ENCODE assay signal across 9 cellular contexts in the genomic region with DNA sequence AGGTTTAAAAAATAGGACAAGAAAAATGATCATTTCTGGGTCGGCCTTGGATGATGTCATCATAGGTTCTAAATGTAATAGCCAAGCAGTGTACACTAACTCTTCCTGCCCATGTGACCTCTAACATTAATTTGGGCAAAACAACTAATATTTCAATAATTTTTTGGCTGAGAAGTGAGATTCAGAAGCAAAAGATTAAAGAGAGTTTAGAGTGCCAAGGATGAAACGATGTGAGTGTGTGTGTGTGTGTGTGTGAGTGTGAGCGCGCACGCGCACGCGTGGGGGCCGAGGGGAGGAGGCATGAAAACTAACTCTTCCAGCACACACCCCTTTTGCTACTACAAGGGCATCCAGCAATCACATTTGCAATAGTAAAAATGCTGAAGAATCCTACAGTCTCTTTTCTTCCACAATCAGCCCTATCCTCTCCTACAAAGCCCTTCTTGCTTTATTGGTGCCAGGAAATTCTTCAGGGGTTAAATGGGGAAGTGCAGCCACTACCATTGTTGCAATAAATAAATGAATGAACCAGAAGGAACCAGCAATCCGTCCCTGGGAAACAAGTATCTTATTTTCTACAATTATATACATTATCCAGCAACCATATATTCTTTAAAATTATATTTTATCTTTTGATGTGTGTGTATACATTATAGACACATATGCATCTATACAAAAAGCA. TPM values are rescaled to one million over a fixed set of nuclear protein-coding genes. Genes with fewer than 3 reads are reported as not detected.
DNase-seq lines count a peak whose midpoint lies in the region; ATAC-seq and TF ChIP-seq lines count a peak whose summit lies in the region.
"Had no signal": no experiment of that assay in that cellular context is flagged by ENCODE, and none has a peak within 500 bp of the region (broad histone marks: within the 10 kb centered on the region; RNA-seq: fewer than 3 reads in every experiment).

No MANE protein-coding gene starts in this region.

- no peak for ATAC-seq in HG03108 (IDR thresholded peaks at IDR 0.05; ENCODE audit: unreplicated experiment)

- H3K27me3 Mint-ChIP-seq in type B pancreatic cell = no peaks in the 10 kb centered on the region

- no peaks in the 10 kb centered on the region for H3K9me3 ChIP-seq in mesenchymal stem cell (ENCODE audit: control insufficient read depth, low read length)
- H3K9me3 ChIP-seq: BLaER1 treated with 17β-estradiol and CSF1 and Interleukin-3, amounts not matched to agents 10 nM and 100 nM had no signal

- H2BK15ac ChIP-seq in mesenchymal stem cell (ENCODE audit: low read depth, poor library complexity, severe bottlenecking) = no peak overlapping the region

- H3K4me3 ChIP-seq in coronary artery = peak overlapping the region; percentile 51
- peak overlapping the region in 1 of 2 experiments; percentile 76 for H3K4me3 ChIP-seq in mesenchymal stem cell (ENCODE audit: insufficient read depth in 1 of 2, low read depth in 1 of 2, low read length in 2 of 2)
- H3K4me3 ChIP-seq: BLaER1 treated with 17β-estradiol and CSF1 and Interleukin-3, amounts not matched to agents 10 nM and 100 nM had no signal

- peak; percentile 58 for DNase-seq in NCI-H82 (lab: John Stamatoyannopoulos, UW)
- DNase-seq in NCI-H82 treated with DMSO at 0.1 percent for 48 hours (lab: John Stamatoyannopoulos, UW; ENCODE audit: unreplicated experiment) = no peak
- no peak for DNase-seq in coronary artery (ENCODE audit: low spot score)
- DNase-seq in mesenchymal stem cell = peak; percentile 4
- no peak for DNase-seq in type B pancreatic cell (ENCODE audit: extremely low spot score, unreplicated experiment)
- no peak for DNase-seq in DMS79 treated with DMSO at 0.1 percent for 48 hours (lab: John Stamatoyannopoulos, UW)
- no peak for DNase-seq in NCI-H187 (lab: John Stamatoyannopoulos, UW)

- H2AK5ac ChIP-seq in mesenchymal stem cell (ENCODE audit: low read length, severe bottlenecking) = peak overlapping the region; percentile 77

- no peak overlapping the region for H4K8ac ChIP-seq in mesenchymal stem cell (ENCODE audit: low read length)

- no peak overlapping the region for H2AFZ ChIP-seq in mesenchymal stem cell (ENCODE audit: low read depth, low read length)

- H3K9me3 Mint-ChIP-seq in type B pancreatic cell = no peaks in the 10 kb centered on the region

- TF ChIP-seq CTCF in coronary artery (IDR thresholded peaks at IDR 0.05) = no peak
- peak; percentile 49 for TF ChIP-seq CTCF in type B pancreatic cell (conservative IDR thresholded peaks at IDR 0.05)

- H3K27ac Mint-ChIP-seq in type B pancreatic cell = peak overlapping the region; percentile 63

- H3K36me3 Mint-ChIP-seq in type B pancreatic cell = no peaks in the 10 kb centered on the region

- H3K27ac ChIP-seq in coronary artery = peak overlapping the region; percentile 17 to 31
- H3K27ac ChIP-seq in mesenchymal stem cell (ENCODE audit: low read length, poor library complexity, severe bottlenecking) = peak overlapping the region; percentile 20
- H3K27ac ChIP-seq: BLaER1 treated with 17β-estradiol and CSF1 and Interleukin-3, amounts not matched to agents 10 nM and 100 nM had no signal

- H3K4me1 Mint-ChIP-seq in type B pancreatic cell (ENCODE audit: unreplicated experiment) = peaks cover 25% of the 10 kb centered on the region

- no peak overlapping the region for H3K14ac ChIP-seq in mesenchymal stem cell (ENCODE audit: low read length in 2 of 2)

- H3K79me1 ChIP-seq in mesenchymal stem cell (replicated peaks; ENCODE audit: low read length, poor library complexity, severe bottlenecking) = peaks cover 12% of the 10 kb centered on the region

- no peak overlapping the region for H4K91ac ChIP-seq in mesenchymal stem cell (ENCODE audit: low read length)

- H3K18ac ChIP-seq in mesenchymal stem cell (ENCODE audit: low read depth in 1 of 2, low read length in 2 of 2) = no peak overlapping the region

- H3K36me3 ChIP-seq in mesenchymal stem cell (ENCODE audit: control insufficient read depth in 1 of 2, insufficient read depth in 2 of 2, low read depth in 1 of 2, low read length in 2 of 2) = peaks cover 0 to 13% of the 10 kb centered on the region in 2 experiments

- peak overlapping the region in 1 of 2 experiments; percentile 2 for H3K23ac ChIP-seq in mesenchymal stem cell (ENCODE audit: low read length in 2 of 2)

- WGBS in mesenchymal stem cell = 92% methylated on average over 2 of the region's 10 CpGs

- H2BK5ac ChIP-seq in mesenchymal stem cell (ENCODE audit: low read depth, low read length, poor library complexity, severe bottlenecking) = no peak overlapping the region

- no peak overlapping the region for H2BK12ac ChIP-seq in mesenchymal stem cell (ENCODE audit: low read length in 2 of 2)

- no peaks in the 10 kb centered on the region for H3K27me3 ChIP-seq in mesenchymal stem cell (ENCODE audit: control insufficient read depth in 1 of 2, insufficient read depth in 1 of 2, low read length in 2 of 2)
- H3K27me3 ChIP-seq: BLaER1 treated with 17β-estradiol and CSF1 and Interleukin-3, amounts not matched to agents 10 nM and 100 nM had no signal

- H3K4ac ChIP-seq in mesenchymal stem cell (ENCODE audit: low read depth in 1 of 2, low read length in 2 of 2) = no peak overlapping the region

- no peak overlapping the region for H2BK120ac ChIP-seq in mesenchymal stem cell (ENCODE audit: low read depth, low read length)

- peak overlapping the region; percentile 95 for H3K9ac ChIP-seq in mesenchymal stem cell (ENCODE audit: low read length)
- H3K9ac ChIP-seq: BLaER1 treated with 17β-estradiol and CSF1 and Interleukin-3, amounts not matched to agents 10 nM and 100 nM had no signal

- H3K4me3 Mint-ChIP-seq in type B pancreatic cell = peak overlapping the region; percentile 75

- peaks cover 5% of the 10 kb centered on the region for H3K4me1 ChIP-seq in mesenchymal stem cell (ENCODE audit: control insufficient read depth, insufficient read depth, low read depth, low read length)

- peak overlapping the region; percentile 25 for H3K4me2 ChIP-seq in mesenchymal stem cell (ENCODE audit: low read length, poor library complexity, severe bottlenecking)
- H3K4me2 ChIP-seq: BLaER1 treated with 17β-estradiol and CSF1 and Interleukin-3, amounts not matched to agents 10 nM and 100 nM had no signal

RNA-seq across cellular contexts. Expression of gene PEBP1, which starts 52.9 kb away (rescaled TPM):
- polyA plus RNA-seq in mesenchymal stem cell (2013, experiment 1 of 2) = 205 TPM
- 205 TPM for polyA plus RNA-seq in mesenchymal stem cell (2013, experiment 2 of 2)
- 285 and 326 TPM in 2 replicates for total RNA-seq in type B pancreatic cell (ENCODE audit: low replicate concordance)

Comparison
In these comparisons a context has a peak if more than half of its experiments do, and no peak if none do; other contexts are left out.
1. DNase-seq: peak in NCI-H82 (single experiment) and mesenchymal stem cell (single experiment); none in NCI-H82 treated with DMSO at 0.1 percent for 48 hours (single experiment), coronary artery (single experiment), type B pancreatic cell (single experiment), DMS79 treated with DMSO at 0.1 percent for 48 hours (single experiment) and NCI-H187 (0 of 2).